In genomic region chr12:132828706-132829534, GRCh38 we compare ENCODE assay signal across 8 cellular contexts. TPM values are rescaled to one million over a fixed set of nuclear protein-coding genes. Genes with fewer than 3 reads are reported as not detected.
DNase-seq lines count a peak whose midpoint lies in the region; ATAC-seq and TF ChIP-seq lines count a peak whose summit lies in the region.

Gene GOLGA3, minus strand, starts transcription at chr12:132828869. Its CDS starts 6,741 bp downstream, at chr12:132822128.

- H3K27ac ChIP-seq in KOPT-K1 (ENCODE audit: low read depth, low read length, poor library complexity, severe bottlenecking) (peak within 1 kb of the TSS; percentile 97), Peyer's patch (peak within 1 kb of the TSS; percentile 92 to 97 (median 97)), esophagus squamous epithelium (peak within 1 kb of the TSS; percentile 97 to 100 (median 98))

- intact Hi-C loops in esophagus squamous epithelium (cut with DNase I): no loop called here

- H3K36me3 ChIP-seq in KOPT-K1 (ENCODE audit: insufficient read depth, low read length) (peaks cover 72% of the 10 kb centered on the region), Peyer's patch (peaks cover 0 to 29% (median 0%) of the 10 kb centered on the region in 3 donors), esophagus squamous epithelium (peaks cover 4 to 58% (median 7%) of the 10 kb centered on the region in 3 donors)

- ATAC-seq in GM21786 (IDR thresholded peaks at IDR 0.05; ENCODE audit: unreplicated experiment): peak; percentile 88

- peak within 1 kb of the TSS; percentile 80 to 98 (median 84) for H3K4me3 ChIP-seq in Peyer's patch
- peak within 1 kb of the TSS; percentile 82 to 92 (median 86) for H3K4me3 ChIP-seq in esophagus squamous epithelium

- WGBS in esophagus squamous epithelium, 2 donors: 8% methylated on average over 7 to 17 of the region's 78 CpGs

- no peaks in the 10 kb centered on the region for H3K27me3 ChIP-seq in Peyer's patch
- no peaks in the 10 kb centered on the region for H3K27me3 ChIP-seq in esophagus squamous epithelium

- peaks cover 0 to 23% (median 6%) of the 10 kb centered on the region in 4 donors for H3K4me1 ChIP-seq in Peyer's patch
- peaks cover 14 to 47% (median 14%) of the 10 kb centered on the region in 3 donors for H3K4me1 ChIP-seq in esophagus squamous epithelium

- TF ChIP-seq CTCF in Peyer's patch (IDR thresholded peaks at IDR 0.05): no peak
- peak in 1 of 6 experiments; percentile 8 for TF ChIP-seq CTCF in esophagus squamous epithelium (IDR thresholded peaks at IDR 0.05)

- TF ChIP-seq POLR2A in Peyer's patch (IDR thresholded peaks at IDR 0.05): peak; percentile 57 to 68
- peak in 3 of 4 donors; percentile 37 to 81 (median 55) for TF ChIP-seq POLR2A in esophagus squamous epithelium (IDR thresholded peaks at IDR 0.05)

- H3K9me3 ChIP-seq in KOPT-K1 (ENCODE audit: insufficient read depth, low read length, poor library complexity, severe bottlenecking) (no peaks in the 10 kb centered on the region), Peyer's patch (no peaks in the 10 kb centered on the region), esophagus squamous epithelium (no peaks in the 10 kb centered on the region)

- peak; percentile 87 for DNase-seq in DMS79 (lab: John Stamatoyannopoulos, UW)
- peak; percentile 94 to 98 (median 97) for DNase-seq in Peyer's patch
- DNase-seq in activated T-cell treated with anti-CD3 and anti-CD28 coated beads, Interleukin-2, amount 50 U/mL, for 48 hours: peak; percentile 95 to 96
- peak; percentile 61 for DNase-seq in esophagus squamous epithelium (lab: John Stamatoyannopoulos, UW)
- peak; percentile 95 for DNase-seq in myocyte (ENCODE audit: low read depth)
- DNase-seq in stimulated activated CD8-positive, alpha-beta memory T cell treated with anti-CD3 and anti-CD28 coated beads, Interleukin-7, amount 100 ng/mL, for 4 hours (ENCODE audit: low read depth in 2 of 2): peak; percentile 87 to 93

RNA-seq across cellular contexts. Expression of gene GOLGA3, which starts in this region (rescaled TPM):
- total RNA-seq in Peyer's patch: 10 to 100 TPM; 47.8 to 90.8 (median 76.6) TPM
- total RNA-seq in esophagus squamous epithelium: 10 to 100 TPM; 37.0 to 62.2 (median 54.0) TPM
- 92.9 and 109 TPM in 2 replicates for total RNA-seq in myocyte
- polyA plus RNA-seq in myocyte (2012): 67.0 TPM

Comparison
In these comparisons a context has a peak if more than half of its experiments do, and no peak if none do; other contexts are left out.
1. Peak in every context shown above with its lines: DNase-seq, ATAC-seq, H3K4me3 ChIP-seq and H3K27ac ChIP-seq.